ENCODE assay signal across 8 cellular contexts in the genomic region with DNA sequence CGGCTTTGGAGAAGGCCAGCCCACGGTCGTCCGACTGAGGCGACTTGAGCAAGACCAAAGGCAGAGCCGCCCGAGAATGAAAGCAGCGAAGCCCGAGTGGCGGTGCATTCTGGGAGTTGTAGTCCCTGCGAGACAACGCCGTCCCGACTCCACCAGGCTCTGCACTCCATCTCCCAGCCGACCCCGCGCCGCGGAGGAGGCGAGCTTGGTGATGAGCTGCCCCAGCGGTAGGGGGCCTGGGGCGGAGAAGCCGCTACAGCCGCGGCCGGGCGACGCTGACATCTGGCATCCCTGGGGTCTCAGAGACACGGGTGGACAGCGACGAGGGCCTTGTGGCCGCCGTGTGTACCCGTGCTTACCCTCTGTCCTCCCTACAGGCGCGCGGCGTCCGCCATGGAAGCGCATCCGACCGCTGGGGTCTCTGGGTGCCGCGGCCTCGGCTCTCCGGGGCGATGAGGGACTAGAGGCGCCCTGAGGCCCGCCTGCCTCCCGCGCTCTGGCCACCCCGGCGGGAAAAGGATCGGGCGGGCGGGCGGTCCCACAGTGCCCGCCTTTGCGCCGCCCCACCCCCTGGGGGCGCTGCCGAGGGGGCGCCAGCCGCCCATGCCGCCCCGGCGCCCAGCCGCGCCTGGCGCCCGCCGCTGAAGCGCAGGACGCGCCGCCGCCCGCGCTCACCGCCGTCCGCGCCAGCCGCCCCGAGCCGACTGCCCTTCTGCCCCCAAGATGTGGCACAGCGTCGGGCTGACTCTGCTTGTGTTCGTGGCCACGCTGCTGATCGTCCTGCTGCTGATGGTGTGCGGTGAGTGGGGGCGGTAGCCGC. TPM values are rescaled to one million over a fixed set of nuclear protein-coding genes. Genes with fewer than 3 reads are reported as not detected.
A peak's percentile ranks its signal among the peaks of the same experiment; 100 is the strongest.
DNase-seq lines count a peak whose midpoint lies in the region; ATAC-seq, FAIRE-seq and TF ChIP-seq lines count a peak whose summit lies in the region.

Gene SMIM13 (plus strand): TSS at position 244 of the 820 bp plus-strand sequence. CDS start 480 bp downstream, at position 724.

- ATAC-seq in HG02840 (IDR thresholded peaks at IDR 0.05; ENCODE audit: low FRiP score, unreplicated experiment): peak; percentile 85

- H3K9me3 Mint-ChIP-seq in type B pancreatic cell: peaks cover 4% of the 10 kb centered on the region

- no CpG with 5 or more reads among the region's 94 CpGs for WGBS in trophoblast cell (ENCODE audit: extremely low coverage, insufficient coverage, insufficient read length)

- peak within 1 kb of the TSS; percentile 80 for H4K12ac ChIP-seq in trophoblast cell (ENCODE audit: low read depth, low read length)

- H3K4me3 Mint-ChIP-seq in type B pancreatic cell: peak within 1 kb of the TSS; percentile 93

- peak within 1 kb of the TSS; percentile 97 for H3K18ac ChIP-seq in trophoblast cell (ENCODE audit: low read length)

- peak within 1 kb of the TSS; percentile 98 for H2AK5ac ChIP-seq in trophoblast cell (ENCODE audit: low read length)

- peak within 1 kb of the TSS; percentile 99 for H3K14ac ChIP-seq in trophoblast cell (ENCODE audit: low read length)

- DNase-seq in GM12891 (ENCODE audit: insufficient read length, low spot score): peak; percentile 92
- peak; percentile 93 for DNase-seq in NCI-H1436 (lab: John Stamatoyannopoulos, UW)
- DNase-seq in T follicular helper cell (ENCODE audit: low read depth): peak; percentile 92
- peak; percentile 99 for DNase-seq in adipocyte (ENCODE audit: low read depth)
- DNase-seq in cardiac muscle cell (ENCODE audit: low read depth in 1 of 2, low spot score in 1 of 2): peak; percentile 98 to 99
- peak; percentile 99 for DNase-seq in trophoblast cell
- DNase-seq in type B pancreatic cell (ENCODE audit: extremely low spot score, unreplicated experiment): peak; percentile 97

- peak; percentile 67 for TF ChIP-seq POLR2A in GM12891 (IDR thresholded peaks at IDR 0.05; ENCODE audit: low read depth, low read length)

- H3K36me3 Mint-ChIP-seq in type B pancreatic cell: peaks cover 11% of the 10 kb centered on the region

- TF ChIP-seq CTCF in cardiac muscle cell (IDR thresholded peaks at IDR 0.05; ENCODE audit: low read depth, low read length) (peak; percentile 27), type B pancreatic cell (conservative IDR thresholded peaks at IDR 0.05) (peak; percentile 71)

- H3K4me1 ChIP-seq in adipocyte (ENCODE audit: control insufficient read depth, insufficient read depth, low read length) (peaks cover 23% of the 10 kb centered on the region), cardiac muscle cell (ENCODE audit: low read depth) (no peaks in the 10 kb centered on the region), trophoblast cell (ENCODE audit: control insufficient read depth in 1 of 2, insufficient read depth in 2 of 2, low read length in 2 of 2) (peaks cover 9 to 12% of the 10 kb centered on the region in 2 experiments)

- no peaks in the 10 kb centered on the region for H3K27me3 ChIP-seq in adipocyte (replicated peaks; ENCODE audit: control insufficient read depth, insufficient read depth, low read length)
- no peaks in the 10 kb centered on the region for H3K27me3 ChIP-seq in cardiac muscle cell
- no peaks in the 10 kb centered on the region for H3K27me3 ChIP-seq in trophoblast cell (ENCODE audit: insufficient read depth, low read length)

- H3K79me1 ChIP-seq in trophoblast cell (ENCODE audit: low read length): peaks cover 23% of the 10 kb centered on the region

- H2BK5ac ChIP-seq in trophoblast cell (ENCODE audit: low read depth, low read length, poor library complexity): peak within 1 kb of the TSS; percentile 98

- peak within 1 kb of the TSS; percentile 99 for H4K91ac ChIP-seq in trophoblast cell (ENCODE audit: low read depth, low read length)

- H2BK12ac ChIP-seq in trophoblast cell (ENCODE audit: low read length): peak within 1 kb of the TSS; percentile 19

- no peak within 1 kb of the TSS for H3K23ac ChIP-seq in trophoblast cell (ENCODE audit: low read length)

- H3K27me3 Mint-ChIP-seq in type B pancreatic cell: no peaks in the 10 kb centered on the region

- H3K9ac ChIP-seq in adipocyte (ENCODE audit: low read length) (peak within 1 kb of the TSS; percentile 95), trophoblast cell (ENCODE audit: low read length) (peak within 1 kb of the TSS; percentile 96)

- H3K9me3 ChIP-seq in adipocyte (ENCODE audit: control insufficient read depth, low read length) (no peaks in the 10 kb centered on the region), cardiac muscle cell (ENCODE audit: low read depth) (no peaks in the 10 kb centered on the region), trophoblast cell (ENCODE audit: insufficient read depth, low read depth, low read length) (no peaks in the 10 kb centered on the region)

- peak within 1 kb of the TSS; percentile 89 for H4K8ac ChIP-seq in trophoblast cell (ENCODE audit: low read depth, low read length)

- FAIRE-seq in GM12891 (lab: Jason Lieb, UNC): peak; percentile 95

- peak within 1 kb of the TSS; percentile 90 for H3K4me3 ChIP-seq in adipocyte (ENCODE audit: low read length)
- peak within 1 kb of the TSS; percentile 94 for H3K4me3 ChIP-seq in cardiac muscle cell
- H3K4me3 ChIP-seq in trophoblast cell (ENCODE audit: low read depth, low read length): peak within 1 kb of the TSS; percentile 100

- peak within 1 kb of the TSS; percentile 98 for H2BK120ac ChIP-seq in trophoblast cell (ENCODE audit: insufficient read depth, low read length, poor library complexity)

- H3K4me1 Mint-ChIP-seq in type B pancreatic cell (ENCODE audit: unreplicated experiment): peaks cover 17% of the 10 kb centered on the region

- H2AFZ ChIP-seq in trophoblast cell (ENCODE audit: insufficient read depth, low read length, poor library complexity): peak within 1 kb of the TSS; percentile 64

- peaks cover 14% of the 10 kb centered on the region for H3K79me2 ChIP-seq in trophoblast cell (ENCODE audit: control insufficient read depth, insufficient read depth, low read length, poor library complexity)

- H3K4me2 ChIP-seq in trophoblast cell (ENCODE audit: low read length): peak within 1 kb of the TSS; percentile 96

- H3K36me3 ChIP-seq in adipocyte (ENCODE audit: control insufficient read depth, insufficient read depth, low read length, severe bottlenecking) (no peaks in the 10 kb centered on the region), cardiac muscle cell (no peaks in the 10 kb centered on the region), trophoblast cell (ENCODE audit: control insufficient read depth in 1 of 2, insufficient read depth in 2 of 2, low read length in 2 of 2) (peaks cover 0 to 4% of the 10 kb centered on the region in 2 experiments)

- peak within 1 kb of the TSS; percentile 94 for H3K27ac Mint-ChIP-seq in type B pancreatic cell

- H3K4ac ChIP-seq in trophoblast cell (ENCODE audit: low read depth, low read length): peak within 1 kb of the TSS; percentile 94

- H3K27ac ChIP-seq in cardiac muscle cell (peak within 1 kb of the TSS; percentile 91), trophoblast cell (ENCODE audit: low read depth, low read length) (peak within 1 kb of the TSS; percentile 99)

TF ChIP-seq in GM12891, 5 proteins besides CTCF, POLR2A, EP300 and RAD21:
- TF ChIP-seq POLR2AphosphoS5 (IDR thresholded peaks at IDR 0.05; ENCODE audit: low read depth, low read length) (peak; percentile 59; the same call in 1 of the 2 replicates), POU2F2 (IDR thresholded peaks at IDR 0.05; ENCODE audit: low read depth, low read length) (no peak), TAF1 (IDR thresholded peaks at IDR 0.05; ENCODE audit: low read depth, low read length) (peak; percentile 68), SPI1 (IDR thresholded peaks at IDR 0.05; ENCODE audit: low read depth, low read length) (no peak), PAX5 (IDR thresholded peaks at IDR 0.05; ENCODE audit: insufficient read depth, low read length, severe bottlenecking) (no peak)

RNA-seq across cellular contexts. Expression of gene SMIM13, which starts in this region (rescaled TPM):
- 2.8 TPM for polyA plus RNA-seq in GM12891 (2012; ENCODE audit: low read depth, missing spikeins)
- total RNA-seq in cardiac muscle cell (8.6 and 8.9 TPM in 2 replicates), type B pancreatic cell (ENCODE audit: low replicate concordance) (13.9 and 15.1 TPM in 2 replicates)
- 9.6 and 13.6 TPM in 2 replicates for polyA plus RNA-seq in cardiac muscle cell
- 26.5 and 28.9 TPM in 2 replicates for polyA plus RNA-seq in trophoblast cell (2013)

Comparison
In these comparisons a context has a peak if more than half of its experiments do, and no peak if none do; other contexts are left out.
1. Peak in every context shown above with its lines: DNase-seq, ATAC-seq, H3K4me3 ChIP-seq and H3K27ac ChIP-seq.